In the genomic region with DNA sequence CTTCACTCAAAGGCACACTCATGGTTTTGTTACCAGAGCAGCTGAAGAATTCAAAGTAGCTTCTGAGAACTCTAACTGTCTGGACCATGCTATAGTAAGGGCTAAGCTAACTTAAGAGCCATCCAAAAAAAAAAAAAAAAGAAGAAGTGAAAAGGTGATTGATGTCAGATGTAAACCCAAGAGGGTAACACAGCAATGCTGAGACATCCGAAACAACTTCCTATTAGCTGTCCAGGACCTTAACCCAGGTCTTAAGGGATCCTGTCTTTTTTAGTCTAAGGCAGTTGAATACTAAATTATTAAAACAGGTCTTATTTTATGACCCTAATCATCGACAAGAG, we compare ENCODE assay signal across 20 cellular contexts. TPM values are rescaled to one million over a fixed set of nuclear protein-coding genes. Genes with fewer than 3 reads are reported as not detected.
A peak's percentile ranks its signal among the peaks of the same experiment; 100 is the strongest.
DNase-seq lines count a peak whose midpoint lies in the region; ATAC-seq lines count a peak whose summit lies in the region.
"Had no signal": no experiment of that assay in that cellular context is flagged by ENCODE, and none has a peak within 500 bp of the region (broad histone marks: within the 10 kb centered on the region; RNA-seq: fewer than 3 reads in every experiment).

No MANE protein-coding gene starts in this region.

- H3K27ac Mint-ChIP-seq in stimulated activated memory B cell treated with anti-CD40 and anti-IgM and Interleukin-4, amounts not matched to agents 10 μg/mL and 1 μg/mL and 100 μg/mL, for 72 hours = no peak overlapping the region
- H3K27ac Mint-ChIP-seq: T-helper 2 cell treated with Interferon-gamma antibody and Interleukin-4, amounts not matched to agents 5 μg/mL and 100 μg/mL, for 36 hours had no signal

- H3K36me3 Mint-ChIP-seq in stimulated activated memory B cell treated with anti-CD40 and anti-IgM and Interleukin-4, amounts not matched to agents 10 μg/mL and 1 μg/mL and 100 μg/mL, for 72 hours = no peaks in the 10 kb centered on the region

- peaks cover 27% of the 10 kb centered on the region for H3K4me1 Mint-ChIP-seq in stimulated activated memory B cell treated with anti-CD40 and anti-IgM and Interleukin-4, amounts not matched to agents 10 μg/mL and 1 μg/mL and 100 μg/mL, for 72 hours

- H3K4me3 Mint-ChIP-seq in stimulated activated memory B cell treated with anti-CD40 and anti-IgM and Interleukin-4, amounts not matched to agents 10 μg/mL and 1 μg/mL and 100 μg/mL, for 72 hours = no peak overlapping the region
- H3K4me3 Mint-ChIP-seq: T-helper 2 cell treated with Interferon-gamma antibody and Interleukin-4, amounts not matched to agents 5 μg/mL and 100 μg/mL, for 36 hours had no signal

- ATAC-seq in GM18873 (IDR thresholded peaks at IDR 0.05; ENCODE audit: low FRiP score, unreplicated experiment) (peak; percentile 78), GM19463 (IDR thresholded peaks at IDR 0.05; ENCODE audit: unreplicated experiment) (peak; percentile 36), HG03060 (IDR thresholded peaks at IDR 0.05; ENCODE audit: low read depth, unreplicated experiment) (peak; percentile 78), Right ventricle myocardium inferior (no peak)
- peak; percentile 44 for ATAC-seq in stimulated activated memory B cell treated with anti-CD40 and anti-IgM and Interleukin-4, amounts not matched to agents 10 μg/mL and 1 μg/mL and 100 μg/mL, for 72 hours
- ATAC-seq: HCT116, K562 had no signal

- DNase-seq in HT-29 (ENCODE audit: low spot score) (no peak), AG08395 (ENCODE audit: low spot score) (no peak), Right ventricle myocardium inferior (ENCODE audit: missing footprints) (no peak), NCI-H2081 (lab: John Stamatoyannopoulos, UW) (no peak)
- DNase-seq: ACHN; AML-193; DMS79 treated with DMSO at 0.1 percent for 48 hours; NCI-H1105; NCI-H2081 treated with DMSO at 0.1 percent for 48 hours; NCI-H446 treated with DMSO at 0.1 percent for 48 hours; NK-92 treated with Interleukin-12 subunit alpha and Interleukin-12 subunit beta, amount 100 ng/mL, for 24 hours; Peyer's patch; SW 1271 had no signal

- no peaks in the 10 kb centered on the region for H3K9me3 Mint-ChIP-seq in stimulated activated memory B cell treated with anti-CD40 and anti-IgM and Interleukin-4, amounts not matched to agents 10 μg/mL and 1 μg/mL and 100 μg/mL, for 72 hours
- H3K9me3 Mint-ChIP-seq: T-helper 2 cell treated with Interferon-gamma antibody and Interleukin-4, amounts not matched to agents 5 μg/mL and 100 μg/mL, for 36 hours had no signal

- H3K27me3 Mint-ChIP-seq in stimulated activated memory B cell treated with anti-CD40 and anti-IgM and Interleukin-4, amounts not matched to agents 10 μg/mL and 1 μg/mL and 100 μg/mL, for 72 hours = peaks cover 21% of the 10 kb centered on the region

- intact Hi-C loops in Right ventricle myocardium inferior (cut with DNase I) = no loop called here

RNA-seq across cellular contexts. Expression of gene RAB20, which starts 11.2 kb away (rescaled TPM):
- total RNA-seq in HT-29 (2014; rRNA removed; shearing (Covaris generic)) = 145 and 147 TPM in 2 replicates
- total RNA-seq in Right ventricle myocardium inferior = 10.5 TPM

RNA-seq across cellular contexts. Expression of gene NAXD, which starts 42.6 kb away (rescaled TPM):
- 43.3 and 44.5 TPM in 2 replicates for total RNA-seq in HT-29 (2014; rRNA removed; shearing (Covaris generic))
- total RNA-seq in Right ventricle myocardium inferior = 27.9 TPM

Comparison
In these comparisons a context has a peak if more than half of its experiments do, and no peak if none do; other contexts are left out.
1. RNA of gene RAB20, which starts 11.2 kb away (total RNA-seq): 145 to 147 TPM in HT-29; 10.5 TPM in Right ventricle myocardium inferior (single experiment); every median in the first group is over 10 times any median in the second.